14 cellular contexts compared by ENCODE assay signal in the genomic region with DNA sequence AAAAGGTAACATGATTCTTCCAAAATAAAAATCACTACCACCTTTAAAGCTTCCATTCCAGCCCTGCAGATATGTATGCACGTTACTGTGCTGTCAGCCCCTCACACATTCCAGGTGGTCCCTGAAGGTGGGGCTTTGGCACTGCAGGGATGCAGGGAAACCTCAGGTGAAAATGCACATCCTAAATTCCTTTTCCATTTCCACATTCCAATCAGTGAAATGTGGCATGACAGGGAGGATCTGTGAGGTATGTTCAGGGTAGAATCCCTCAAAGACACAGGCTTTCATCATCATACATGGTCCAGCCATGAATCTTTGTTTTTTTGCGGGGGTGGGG. TPM values are rescaled to one million over a fixed set of nuclear protein-coding genes. Genes with fewer than 3 reads are reported as not detected.
DNase-seq lines count a peak whose midpoint lies in the region; ATAC-seq, FAIRE-seq and TF ChIP-seq lines count a peak whose summit lies in the region.
"Had no signal": no experiment of that assay in that cellular context is flagged by ENCODE, and none has a peak within 500 bp of the region (broad histone marks: within the 10 kb centered on the region; RNA-seq: fewer than 3 reads in every experiment).

No MANE protein-coding gene starts in this region.

- H3K36me3 Mint-ChIP-seq in MCF 10A (ENCODE audit: insufficient read depth, unreplicated experiment) (no peaks in the 10 kb centered on the region), T-helper 17 cell (ENCODE audit: low read depth) (peaks cover 2% of the 10 kb centered on the region)
- H3K36me3 Mint-ChIP-seq in activated naive CD8-positive, alpha-beta T cell treated with anti-CD3 and anti-CD28 coated beads for 36 hours = peaks cover 47% of the 10 kb centered on the region
- H3K36me3 Mint-ChIP-seq in stimulated activated memory B cell treated with anti-CD40 and anti-IgM and Interleukin-4, amounts not matched to agents 10 μg/mL and 1 μg/mL and 100 μg/mL, for 72 hours = peaks cover 38% of the 10 kb centered on the region

- H3K27me3 ChIP-seq in breast epithelium = no peaks in the 10 kb centered on the region
- H3K27me3 ChIP-seq: BLaER1 had no signal

- TSS peak; percentile 40 for BruUV-seq in MCF 10A (replicated peaks; lab: Mats Ljungman, UMichigan)

- TF ChIP-seq POLR2A in breast epithelium (IDR thresholded peaks at IDR 0.05) = no peak

- CTCF ChIA-PET in MCF 10A (lab: Yijun Ruan, JAX) = no interaction called here

- intact Hi-C loops in MCF 10A (cut with micrococcal nuclease) = no loop called here
- intact Hi-C loops in breast epithelium (cut with DNase I; ENCODE audit: low total_unique reads) = no loop called here

- ATAC-seq in T-helper 17 cell (no peak), GM19455 (IDR thresholded peaks at IDR 0.05; ENCODE audit: unreplicated experiment) (no peak)
- no peak for ATAC-seq in stimulated activated memory B cell treated with anti-CD40 and anti-IgM and Interleukin-4, amounts not matched to agents 10 μg/mL and 1 μg/mL and 100 μg/mL, for 72 hours
- ATAC-seq: Panc1 had no signal

- no peaks in the 10 kb centered on the region for H3K9me3 ChIP-seq in breast epithelium
- no peaks in the 10 kb centered on the region for H3K9me3 ChIP-seq in T-helper 17 cell (ENCODE audit: control insufficient read depth, low read length, poor library complexity, severe bottlenecking)
- H3K9me3 ChIP-seq: BLaER1, HAP-1 had no signal

- DNase-seq in MCF 10A (ENCODE audit: unreplicated experiment) (no peak), breast epithelium (ENCODE audit: low spot score in 2 of 2) (no peak), T-helper 17 cell (no peak), frontal cortex (ENCODE audit: low spot score in 2 of 2) (no peak)
- DNase-seq in activated naive CD8-positive, alpha-beta T cell treated with anti-CD3 and anti-CD28 coated beads for 36 hours = no peak
- DNase-seq: Karpas-422, NCI-H1417, NCI-H510A treated with DMSO at 0.1 percent for 48 hours, Right ventricle myocardium superior had no signal

- no peaks in the 10 kb centered on the region for H3K36me3 ChIP-seq in breast epithelium
- H3K36me3 ChIP-seq: HAP-1 had no signal

- H3K4me1 Mint-ChIP-seq in MCF 10A (ENCODE audit: insufficient read depth, unreplicated experiment) = no peaks in the 10 kb centered on the region
- peaks cover 62% of the 10 kb centered on the region for H3K4me1 Mint-ChIP-seq in T-helper 17 cell
- peaks cover 75% of the 10 kb centered on the region for H3K4me1 Mint-ChIP-seq in activated naive CD8-positive, alpha-beta T cell treated with anti-CD3 and anti-CD28 coated beads for 36 hours
- H3K4me1 Mint-ChIP-seq in stimulated activated memory B cell treated with anti-CD40 and anti-IgM and Interleukin-4, amounts not matched to agents 10 μg/mL and 1 μg/mL and 100 μg/mL, for 72 hours = peaks cover 38% of the 10 kb centered on the region

- H3K27ac ChIP-seq in breast epithelium = no peak overlapping the region

- H3K9me3 Mint-ChIP-seq in MCF 10A (ENCODE audit: unreplicated experiment) = no peaks in the 10 kb centered on the region
- H3K9me3 Mint-ChIP-seq in activated naive CD8-positive, alpha-beta T cell treated with anti-CD3 and anti-CD28 coated beads for 36 hours = no peaks in the 10 kb centered on the region
- no peaks in the 10 kb centered on the region for H3K9me3 Mint-ChIP-seq in stimulated activated memory B cell treated with anti-CD40 and anti-IgM and Interleukin-4, amounts not matched to agents 10 μg/mL and 1 μg/mL and 100 μg/mL, for 72 hours

- POLR2A ChIA-PET in MCF 10A (lab: Yijun Ruan, JAX) = no interaction called here

- H3K4me3 Mint-ChIP-seq in MCF 10A (ENCODE audit: unreplicated experiment) = no peak overlapping the region
- no peak overlapping the region for H3K4me3 Mint-ChIP-seq in T-helper 17 cell
- no peak overlapping the region for H3K4me3 Mint-ChIP-seq in activated naive CD8-positive, alpha-beta T cell treated with anti-CD3 and anti-CD28 coated beads for 36 hours
- no peak overlapping the region for H3K4me3 Mint-ChIP-seq in stimulated activated memory B cell treated with anti-CD40 and anti-IgM and Interleukin-4, amounts not matched to agents 10 μg/mL and 1 μg/mL and 100 μg/mL, for 72 hours

- no peak for TF ChIP-seq CTCF in MCF 10A (IDR thresholded peaks at IDR 0.05; ENCODE audit: unreplicated experiment)
- no peak for TF ChIP-seq CTCF in breast epithelium (IDR thresholded peaks at IDR 0.05)

- no peak for FAIRE-seq in frontal cortex (lab: Jason Lieb, UNC)

- H3K27me3 Mint-ChIP-seq in MCF 10A (ENCODE audit: insufficient read depth, unreplicated experiment) (no peaks in the 10 kb centered on the region), T-helper 17 cell (no peaks in the 10 kb centered on the region)
- H3K27me3 Mint-ChIP-seq in activated naive CD8-positive, alpha-beta T cell treated with anti-CD3 and anti-CD28 coated beads for 36 hours = no peaks in the 10 kb centered on the region
- no peaks in the 10 kb centered on the region for H3K27me3 Mint-ChIP-seq in stimulated activated memory B cell treated with anti-CD40 and anti-IgM and Interleukin-4, amounts not matched to agents 10 μg/mL and 1 μg/mL and 100 μg/mL, for 72 hours

- H3K4me1 ChIP-seq in breast epithelium = no peaks in the 10 kb centered on the region

- no peak overlapping the region for H3K27ac Mint-ChIP-seq in MCF 10A (ENCODE audit: low read depth, unreplicated experiment)
- H3K27ac Mint-ChIP-seq in T-helper 17 cell = peak overlapping the region; percentile 93
- peak overlapping the region; percentile 77 for H3K27ac Mint-ChIP-seq in activated naive CD8-positive, alpha-beta T cell treated with anti-CD3 and anti-CD28 coated beads for 36 hours
- peak overlapping the region; percentile 53 for H3K27ac Mint-ChIP-seq in stimulated activated memory B cell treated with anti-CD40 and anti-IgM and Interleukin-4, amounts not matched to agents 10 μg/mL and 1 μg/mL and 100 μg/mL, for 72 hours

- no peak overlapping the region for H3K4me3 ChIP-seq in breast epithelium
- H3K4me3 ChIP-seq: BLaER1, HAP-1 had no signal

RNA-seq across cellular contexts. Expression of a gene that starts 45.3 kb away (rescaled TPM):
- not detected in 2 replicates for total RNA-seq in MCF 10A (2022)
- under 1 TPM; 0.32 to 0.66 (median 0.44) TPM for total RNA-seq in breast epithelium
- 100 to 1,000 TPM; 117 to 149 TPM for total RNA-seq in T-helper 17 cell
- total RNA-seq in activated naive CD8-positive, alpha-beta T cell treated with anti-CD3 and anti-CD28 coated beads for 36 hours = 1 to 10 TPM; 8.1 to 8.8 TPM
- under 0.01 TPM for total RNA-seq in frontal cortex

Comparison
In these comparisons a context has a peak if more than half of its experiments do, and no peak if none do; other contexts are left out.
1. RNA of a gene that starts 45.3 kb away (total RNA-seq): 117 to 149 TPM in T-helper 17 cell; 8.1 to 8.8 TPM in activated naive CD8-positive, alpha-beta T cell treated with anti-CD3 and anti-CD28 coated beads for 36 hours, 0.32 to 0.66 TPM in breast epithelium, not detected in MCF 10A and under 0.01 TPM in frontal cortex (single experiment); every median in the first group is over 10 times any median in the second.